1 cellular context compared by ENCODE assay signal in genomic region chr9:127966416-127967150, GRCh38.
TF ChIP-seq lines count a peak whose summit lies in the region.

No MANE protein-coding gene starts in this region.

TF ChIP-seq in GM23338, 12 proteins besides CTCF, POLR2A, EP300 and RAD21 (continued from another document):
- no peak for TF ChIP-seq ZNF462 (CRISPR knock-in tag; IDR thresholded peaks at IDR 0.05)
- no peak for TF ChIP-seq ETS1 (IDR thresholded peaks at IDR 0.05)
- TF ChIP-seq ZNF331 (CRISPR knock-in tag; IDR thresholded peaks at IDR 0.05; ENCODE audit: low read depth): no peak
- TF ChIP-seq JUNB (IDR thresholded peaks at IDR 0.05; ENCODE audit: unreplicated experiment): no peak
